In genomic region chr16:82627811-82628339, GRCh38 we compare ENCODE assay signal across 11 cellular contexts. TPM values are rescaled to one million over a fixed set of nuclear protein-coding genes. Genes with fewer than 3 reads are reported as not detected.
A peak's percentile ranks its signal among the peaks of the same experiment; 100 is the strongest.
DNase-seq lines count a peak whose midpoint lies in the region; ATAC-seq and TF ChIP-seq lines count a peak whose summit lies in the region.
"Had no signal": no experiment of that assay in that cellular context is flagged by ENCODE, and none has a peak within 500 bp of the region (broad histone marks: within the 10 kb centered on the region; RNA-seq: fewer than 3 reads in every experiment).

No MANE protein-coding gene starts in this region.

- H3K4me2 ChIP-seq in GM23248 (ENCODE audit: unreplicated experiment), result peak overlapping the region; percentile 91

- H3K27ac ChIP-seq in GM23248, result peak overlapping the region; percentile 44
- H3K27ac ChIP-seq in ascending aorta, result peak overlapping the region; percentile 94 to 97
- H3K27ac ChIP-seq in right atrium auricular region, result peak overlapping the region; percentile 87 to 88

- peaks cover 7% of the 10 kb centered on the region; the same call in 1 of the 2 replicates for H3K79me2 ChIP-seq in GM23248 (ENCODE audit: insufficient read depth)

- H3K27me3 ChIP-seq in GM23248 (replicated peaks; ENCODE audit: insufficient read depth), result peaks cover 4% of the 10 kb centered on the region; the same call in 1 of the 2 replicates
- no peaks in the 10 kb centered on the region for H3K27me3 ChIP-seq in ascending aorta
- no peaks in the 10 kb centered on the region for H3K27me3 ChIP-seq in right atrium auricular region

- ATAC-seq in GM21515 (IDR thresholded peaks at IDR 0.05; ENCODE audit: unreplicated experiment), result no peak
- ATAC-seq in stimulated activated naive CD8-positive, alpha-beta T cell treated with anti-CD3 and anti-CD28 coated beads, Interleukin-15, Interleukin-2, amounts not matched to agents 100 U/mL and 50 U/mL, for 24 hours, result no peak

- H3K9me2 ChIP-seq in GM23248 (ENCODE audit: insufficient read depth), result no peaks in the 10 kb centered on the region

- 1 to 3% methylated on average over 21 of the region's 29 CpGs for WGBS in GM23248 (ENCODE audit: low coverage in 1 of 2, low lambda C conversion rate in 2 of 2, missing lambda C conversion rate in 2 of 2), 2 experiments

- CTCF ChIA-PET in GM10248 (lab: Yijun Ruan, JAX), result no interaction called here

- intact Hi-C loops in ascending aorta (cut with DNase I), result loop anchor here (2.0 to 5.0 kb wide), 4 partner anchors 23 to 439 kb away; no protein-coding TSS in a partner anchor

- H3K36me3 ChIP-seq in GM23248 (ENCODE audit: low read depth) (no peaks in the 10 kb centered on the region), ascending aorta (no peaks in the 10 kb centered on the region), right atrium auricular region (no peaks in the 10 kb centered on the region)

- in situ Hi-C loops in GM23248 (cut with MboI), result no loop called here

- peak; percentile 68 for DNase-seq in GM23248
- DNase-seq in ascending aorta (ENCODE audit: low spot score in 2 of 2), result no peak
- no peak for DNase-seq in right atrium auricular region (ENCODE audit: low spot score)
- no peak for DNase-seq in retinal pigment epithelial cell (ENCODE audit: low read depth)
- no peak for DNase-seq in GM10248 (ENCODE audit: extremely low spot score)
- DNase-seq in NCI-H146 (lab: John Stamatoyannopoulos, UW), result no peak
- DNase-seq in stimulated activated naive CD8-positive, alpha-beta T cell treated with anti-CD3 and anti-CD28 coated beads, Interleukin-15, Interleukin-2, amounts not matched to agents 100 U/mL and 50 U/mL, for 24 hours, result no peak
- DNase-seq: activated naive CD4-positive, alpha-beta T cell treated with anti-CD3 and anti-CD28 coated beads, Interleukin-2, amount 50 U/mL, for 16 hours; naive B cell; RPMI8226 had no signal

- H3K4me3 ChIP-seq in GM23248 (peak overlapping the region; percentile 82), ascending aorta (peak overlapping the region; percentile 69 to 94), right atrium auricular region (peak overlapping the region; percentile 66 to 75), retinal pigment epithelial cell (ENCODE audit: low read length) (peak overlapping the region; percentile 70)

- H3F3A ChIP-seq in GM23248 (ENCODE audit: insufficient read depth), result peaks cover 36% of the 10 kb centered on the region

- peak overlapping the region; percentile 81 for H3K9ac ChIP-seq in GM23248

- no peaks in the 10 kb centered on the region for H4K20me1 ChIP-seq in GM23248 (ENCODE audit: insufficient read depth)

- POLR2A ChIA-PET in GM10248 (lab: Yijun Ruan, JAX), result no interaction called here

- TF ChIP-seq CTCF in ascending aorta (IDR thresholded peaks at IDR 0.05) (no peak), right atrium auricular region (IDR thresholded peaks at IDR 0.05) (no peak), retinal pigment epithelial cell (conservative IDR thresholded peaks at IDR 0.05; ENCODE audit: low read depth, low read length) (no peak), GM10248 (IDR thresholded peaks at IDR 0.05; ENCODE audit: control extremely low read depth, extremely low read depth, low read depth, missing control alignments) (no peak)

- peak overlapping the region; percentile 78 for H2AFZ ChIP-seq in GM23248

- H3K9me3 ChIP-seq in GM23248 (ENCODE audit: low read depth) (no peaks in the 10 kb centered on the region), ascending aorta (no peaks in the 10 kb centered on the region), right atrium auricular region (no peaks in the 10 kb centered on the region)

- H3K4me1 ChIP-seq in GM23248 (ENCODE audit: insufficient read depth) (peaks cover 35% of the 10 kb centered on the region), ascending aorta (peaks cover 5 to 33% of the 10 kb centered on the region in 2 donors), right atrium auricular region (peaks cover 0 to 64% of the 10 kb centered on the region in 2 donors)

RNA-seq across cellular contexts. Expression of gene CDH13, which starts 1.1 kb away (rescaled TPM):
- 51.0 and 81.2 TPM in 2 replicates for total RNA-seq in GM23248 (2014; rRNA removed; shearing (Covaris generic))
- polyA plus RNA-seq in GM23248 (2016; fragmentation: Nextera tagmentation; extraction: Ambion mirVana), result 52.8 and 53.6 TPM in 2 replicates
- total RNA-seq in ascending aorta, result 160 TPM
- total RNA-seq in right atrium auricular region, result 10 to 100 TPM; 75.4 to 85.9 TPM

Comparison
In these comparisons a context has a peak if more than half of its experiments do, and no peak if none do; other contexts are left out.
1. H3K27ac ChIP-seq: peak in every context shown above with its lines; median percentile 96 in ascending aorta; 88 in right atrium auricular region; 44 in GM23248.